In the genomic region with DNA sequence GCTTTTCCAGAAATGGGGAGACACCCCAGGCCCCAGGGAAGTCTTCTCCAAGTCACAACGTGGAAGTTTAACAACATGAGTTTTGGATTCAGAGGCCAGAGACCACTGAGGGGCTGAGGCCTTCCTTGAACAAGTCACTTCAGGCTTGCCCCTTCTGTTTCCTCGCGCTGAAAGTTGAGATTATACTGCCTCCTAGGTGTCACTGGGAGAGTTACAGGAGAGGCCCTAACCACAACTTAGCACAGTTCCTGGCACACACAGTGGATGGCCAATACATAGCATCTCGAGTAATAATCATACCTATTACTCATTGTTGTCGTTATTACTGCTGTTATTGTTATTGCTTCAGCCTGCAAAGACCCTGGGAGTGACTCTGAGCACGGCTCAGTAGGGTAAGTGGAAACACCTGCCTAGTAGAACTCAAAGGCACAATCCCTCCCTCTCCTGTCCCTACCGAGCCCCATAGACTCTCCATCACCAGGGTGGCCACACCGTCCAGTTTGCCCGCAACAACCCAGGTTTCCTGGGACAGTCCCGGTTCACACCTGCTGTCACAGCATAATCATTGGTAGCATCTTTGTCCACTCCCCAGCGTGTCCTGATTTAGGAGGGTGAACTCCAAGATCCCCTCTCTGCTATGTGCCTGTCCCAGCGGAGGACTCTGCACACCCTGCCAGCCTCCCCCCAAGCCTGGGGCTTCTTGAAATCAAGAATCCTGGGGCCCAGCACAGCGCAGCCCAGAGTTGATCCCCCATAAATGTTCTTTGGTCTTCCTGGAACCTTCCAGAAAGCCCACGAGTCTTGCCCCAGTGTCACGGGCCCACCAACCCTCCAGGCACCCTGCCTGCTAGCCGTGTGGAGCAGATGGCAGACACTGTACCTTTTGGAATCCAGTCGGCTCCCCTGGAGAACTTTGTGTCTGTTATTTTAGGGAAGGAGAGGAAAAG, we compare ENCODE assay signal across 8 cellular contexts.
A peak's percentile ranks its signal among the peaks of the same experiment; 100 is the strongest.
DNase-seq lines count a peak whose midpoint lies in the region; ATAC-seq and TF ChIP-seq lines count a peak whose summit lies in the region.

No MANE protein-coding gene starts in this region.

- H3K9me3 ChIP-seq in PC-3 (ENCODE audit: low read length) (no peaks in the 10 kb centered on the region), vagina (no peaks in the 10 kb centered on the region)

- ATAC-seq in PC-3 (no peak), HG02885 (IDR thresholded peaks at IDR 0.05; ENCODE audit: poor library complexity, unreplicated experiment) (no peak)

- no peak overlapping the region for H3K4me2 ChIP-seq in PC-3 (ENCODE audit: low read length)

- H3K9ac ChIP-seq in PC-3 (ENCODE audit: low read length), result no peak overlapping the region

- H4K20me1 ChIP-seq in PC-3 (ENCODE audit: low read length), result no peaks in the 10 kb centered on the region

- H3K36me3 ChIP-seq in GM06990 (ENCODE audit: control insufficient read depth, insufficient read depth, low read length), result peaks cover 39% of the 10 kb centered on the region
- no peaks in the 10 kb centered on the region for H3K36me3 ChIP-seq in PC-3 (ENCODE audit: low read depth, low read length)
- H3K36me3 ChIP-seq in vagina, result peaks cover 0 to 35% of the 10 kb centered on the region in 2 donors

- no peaks in the 10 kb centered on the region for H3F3A ChIP-seq in PC-3 (ENCODE audit: low read length, unreplicated experiment)

- H3K9me2 ChIP-seq in PC-3 (replicated peaks; ENCODE audit: low read length), result no peaks in the 10 kb centered on the region

- POLR2A ChIA-PET in PC-3 (lab: Charles Lee; ENCODE audit: unreplicated experiment), result no interaction called here

- H3K27me3 ChIP-seq in GM06990 (replicated peaks; ENCODE audit: control insufficient read depth, insufficient read depth, low read length) (no peaks in the 10 kb centered on the region), PC-3 (ENCODE audit: low read length) (no peaks in the 10 kb centered on the region), vagina (no peaks in the 10 kb centered on the region)

- peak overlapping the region; percentile 67 for H2AFZ ChIP-seq in PC-3 (ENCODE audit: low read length)

- no peak for TF ChIP-seq POLR2A in vagina (IDR thresholded peaks at IDR 0.05)

- no peak for DNase-seq in GM06990 (ENCODE audit: extremely low read depth, insufficient read length)
- peak; percentile 44 for DNase-seq in PC-3
- peak; percentile 31 for DNase-seq in fibroblast of the aortic adventitia (ENCODE audit: low read depth)
- DNase-seq in renal cortical epithelial cell (ENCODE audit: low read depth), result peak; percentile 26
- DNase-seq in NCI-H2107 treated with DMSO at 0.1 percent for 48 hours (lab: John Stamatoyannopoulos, UW; ENCODE audit: unreplicated experiment), result no peak
- no peak for DNase-seq in vagina (ENCODE audit: extremely low spot score in 2 of 2)

- H3K79me2 ChIP-seq in PC-3 (ENCODE audit: low read length), result no peaks in the 10 kb centered on the region

- BruUV-seq in PC-3 (replicated peaks; lab: Mats Ljungman, UMichigan), result no TSS peak

- no peaks in the 10 kb centered on the region for H3K4me1 ChIP-seq in PC-3 (ENCODE audit: insufficient read depth, low read length)
- H3K4me1 ChIP-seq in vagina, result no peaks in the 10 kb centered on the region

- peak; percentile 64 for TF ChIP-seq CTCF in 22Rv1 (IDR thresholded peaks at IDR 0.05)
- TF ChIP-seq CTCF in GM06990 (IDR thresholded peaks at IDR 0.05; ENCODE audit: insufficient read depth, low read length, poor library complexity, severe bottlenecking), result peak; percentile 57
- peak; percentile 73 for TF ChIP-seq CTCF in PC-3 (conservative IDR thresholded peaks at IDR 0.05; ENCODE audit: low read depth, low read length)
- peak; percentile 52 for TF ChIP-seq CTCF in fibroblast of the aortic adventitia (IDR thresholded peaks at IDR 0.05; ENCODE audit: insufficient read depth, low read length)
- TF ChIP-seq CTCF in vagina (IDR thresholded peaks at IDR 0.05), result peak in 1 of 3 experiments; percentile 18

- intact Hi-C loops in PC-3 (cut with micrococcal nuclease), result loop anchor here (5.0 to 10.0 kb wide), 2 partner anchors 327 to 744 kb away; no protein-coding TSS in a partner anchor
- intact Hi-C loops in vagina (cut with DNase I), result no loop called here

- no peak overlapping the region for H3K4me3 ChIP-seq in GM06990 (replicated peaks; ENCODE audit: low read depth, low read length)
- no peak overlapping the region for H3K4me3 ChIP-seq in PC-3 (ENCODE audit: low read length)
- H3K4me3 ChIP-seq in fibroblast of the aortic adventitia (ENCODE audit: low read depth, low read length), result no peak overlapping the region
- no peak overlapping the region for H3K4me3 ChIP-seq in vagina

- CTCF ChIA-PET in PC-3 (lab: Charles Lee), result interaction anchor here (0.5 to 1.0 kb wide), 3 partner anchors 11 to 1241 kb away, joined by 3 to 4 read pairs (median 3); no protein-coding TSS in a partner anchor

- no peak overlapping the region for H3K27ac ChIP-seq in 22Rv1
- H3K27ac ChIP-seq in PC-3 (ENCODE audit: low read length), result no peak overlapping the region
- no peak overlapping the region for H3K27ac ChIP-seq in vagina

Comparison
In these comparisons a context has a peak if more than half of its experiments do, and no peak if none do; other contexts are left out.
1. DNase-seq: peak in PC-3 (single experiment), fibroblast of the aortic adventitia (single experiment) and renal cortical epithelial cell (single experiment); none in GM06990 (single experiment), NCI-H2107 treated with DMSO at 0.1 percent for 48 hours (single experiment) and vagina (0 of 2).